21 cellular contexts compared by ENCODE assay signal in the genomic region with DNA sequence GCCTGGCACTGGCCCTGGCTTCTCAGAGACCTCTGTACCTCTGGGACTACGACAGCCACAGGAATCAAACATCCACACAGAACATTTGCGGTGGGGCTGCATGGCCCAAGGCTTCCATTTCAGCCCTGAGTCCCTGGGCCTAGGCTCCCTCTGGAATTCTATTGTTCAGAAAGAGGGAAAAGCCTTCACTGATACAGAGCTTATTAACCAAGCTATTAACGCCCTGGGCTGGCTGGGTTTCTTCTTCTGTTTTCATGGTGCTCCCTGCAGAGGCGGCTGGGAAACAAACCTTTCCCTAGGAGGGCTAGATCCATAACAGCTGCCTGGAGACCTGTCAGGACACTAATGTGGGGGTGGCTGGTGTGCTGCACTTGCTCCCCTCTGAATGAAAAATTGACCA.
"Had no signal": no experiment of that assay in that cellular context is flagged by ENCODE, and none has a peak within 500 bp of the region (broad histone marks: within the 10 kb centered on the region; RNA-seq: fewer than 3 reads in every experiment).

No MANE protein-coding gene starts in this region.

- H3K4me1 Mint-ChIP-seq: natural killer cell had no signal

- H3K4me1 ChIP-seq: colonic mucosa, heart left ventricle, pancreas had no signal

- H3K4me3 ChIP-seq: colonic mucosa, heart left ventricle, mucosa of descending colon, pancreas had no signal

- H3K36me3 Mint-ChIP-seq: natural killer cell had no signal

- H3K27me3 Mint-ChIP-seq: progenitor cell of endocrine pancreas had no signal

- ATAC-seq: esophagus mucosa, heart left ventricle, left lobe of liver, mucosa of descending colon, natural killer cell, pancreas, right cardiac atrium had no signal

- H3K9me3 ChIP-seq: colonic mucosa, mucosa of descending colon, pancreas had no signal

- H3K27ac Mint-ChIP-seq: natural killer cell, progenitor cell of endocrine pancreas had no signal

- H3K9me3 Mint-ChIP-seq: natural killer cell, neural crest cell had no signal

- H3K4me3 Mint-ChIP-seq: natural killer cell, neural crest cell had no signal

- H3K36me3 ChIP-seq: colonic mucosa, heart left ventricle, pancreas had no signal

- DNase-seq: colonic mucosa; dermis blood vessel endothelial cell; effector CD8-positive, alpha-beta T cell; heart left ventricle; hippocampal formation; islet precursor cell; mammary epithelial cell; mucosa of descending colon; natural killer cell; occipital lobe; pancreas; right cardiac atrium; small intestine; stimulated activated CD4-positive, alpha-beta T cell treated with anti-CD3 and anti-CD28 coated beads, Interleukin-12 subunit alpha, Interleukin-12 subunit beta, amount 100 ng/mL, for 4 hours; stimulated activated CD4-positive, alpha-beta T cell treated with anti-CD3 and anti-CD28 coated beads, Interleukin-2, amount 100 ng/mL, for 48 hours; stimulated activated naive CD4-positive, alpha-beta T cell treated with Interleukin-2 at 50 U/mL for 16 hours; trophoblast cell had no signal

- H3K27me3 ChIP-seq: colonic mucosa, pancreas had no signal

- H3K27ac ChIP-seq: colonic mucosa, heart left ventricle, pancreas had no signal
